Comparison of ENCODE assay signal across 8 cellular contexts in genomic region chr10:87660484-87661133, GRCh38. TPM values are rescaled to one million over a fixed set of nuclear protein-coding genes. Genes with fewer than 3 reads are reported as not detected.
DNase-seq lines count a peak whose midpoint lies in the region; ATAC-seq, FAIRE-seq and TF ChIP-seq lines count a peak whose summit lies in the region.

No MANE protein-coding gene starts in this region.

- H3K36me3 ChIP-seq in left ventricle myocardium inferior, result peaks cover 1% of the 10 kb centered on the region

- ATAC-seq in WTC11 (no peak), sciatic nerve (peak; percentile 69), GM18867 (IDR thresholded peaks at IDR 0.05; ENCODE audit: unreplicated experiment) (no peak)

- peak overlapping the region; percentile 95 for H3K4me3 Mint-ChIP-seq in WTC11

- CTCF ChIA-PET in WTC11 (lab: Charles Lee), result interaction anchor here (0.6 to 2.4 kb wide), 5 partner anchors 9 to 126 kb away, joined by 3 to 15 read pairs (median 6); no protein-coding TSS in a partner anchor

- peak overlapping the region; percentile 89 for H3K4me3 ChIP-seq in left ventricle myocardium inferior

- no peak for FAIRE-seq in GM19239 (lab: Jason Lieb, UNC)

- H3K4me1 ChIP-seq in left ventricle myocardium inferior, result peaks cover 39% of the 10 kb centered on the region

- peaks cover 3% of the 10 kb centered on the region; the same call in 1 of the 2 replicates for H3K36me3 Mint-ChIP-seq in WTC11

- no peaks in the 10 kb centered on the region for H3K9me3 ChIP-seq in left ventricle myocardium inferior (replicated peaks)

- DNase-seq in HK-2 (ENCODE audit: unreplicated experiment) (peak; percentile 51), WTC11 (ENCODE audit: low spot score) (no peak), left ventricle myocardium inferior (peak; percentile 20), sciatic nerve (ENCODE audit: low spot score) (no peak), islet precursor cell (no peak), GM19239 (ENCODE audit: insufficient read length, low spot score) (no peak), NCI-H1694 treated with DMSO at 0.1 percent for 48 hours (lab: John Stamatoyannopoulos, UW) (no peak)

- H3K27me3 ChIP-seq in left ventricle myocardium inferior (ENCODE audit: low read depth), result no peaks in the 10 kb centered on the region

- no peak for TF ChIP-seq CTCF in WTC11 (IDR thresholded peaks at IDR 0.05)
- TF ChIP-seq CTCF in left ventricle myocardium inferior (IDR thresholded peaks at IDR 0.05; ENCODE audit: borderline replicate concordance), result no peak

- H3K27ac ChIP-seq in left ventricle myocardium inferior (replicated peaks), result peak overlapping the region; percentile 80

- POLR2A ChIA-PET in WTC11 (lab: Charles Lee), result no interaction called here

- H3K9me3 Mint-ChIP-seq in WTC11, result no peaks in the 10 kb centered on the region

- no peaks in the 10 kb centered on the region for H3K27me3 Mint-ChIP-seq in WTC11 (ENCODE audit: low read depth)

- peaks cover 61% of the 10 kb centered on the region for H3K4me1 Mint-ChIP-seq in WTC11

- peak overlapping the region; percentile 92 for H3K27ac Mint-ChIP-seq in WTC11

- intact Hi-C loops in left ventricle myocardium inferior (cut with micrococcal nuclease), result loop anchor here (10.0 kb wide), 1 partner anchor 54 kb away; no protein-coding TSS in a partner anchor
- intact Hi-C loops in sciatic nerve (cut with DNase I), result no loop called here

TF ChIP-seq in WTC11, 78 proteins besides CTCF, POLR2A, EP300 and RAD21:
- TF ChIP-seq NFATC4 (CRISPR knock-in tag; IDR thresholded peaks at IDR 0.05) (no peak), ATF1 (CRISPR knock-in tag; IDR thresholded peaks at IDR 0.05) (no peak), E2F1 (CRISPR knock-in tag; IDR thresholded peaks at IDR 0.05) (no peak), STAT6 (CRISPR knock-in tag; conservative IDR thresholded peaks at IDR 0.05; ENCODE audit: low read depth) (no peak)

RNA-seq across cellular contexts. Expression of gene PAPSS2, which starts 0.9 kb away (rescaled TPM):
- total RNA-seq in WTC11 (2021), result 22.1 to 30.4 TPM (median 29.7 TPM) in 3 replicates
- 10.6 TPM for total RNA-seq in left ventricle myocardium inferior
- total RNA-seq in sciatic nerve, result 32.3 TPM

Comparison
In these comparisons a context has a peak if more than half of its experiments do, and no peak if none do; other contexts are left out.
1. DNase-seq: peak in HK-2 (single experiment) and left ventricle myocardium inferior (single experiment); none in WTC11 (single experiment), sciatic nerve (single experiment), islet precursor cell (single experiment), GM19239 (single experiment) and NCI-H1694 treated with DMSO at 0.1 percent for 48 hours (single experiment).